ENCODE assay signal across 15 cellular contexts in genomic region chr7:70645876-70646336, GRCh38.
DNase-seq lines count a peak whose midpoint lies in the region; ATAC-seq, FAIRE-seq and TF ChIP-seq lines count a peak whose summit lies in the region.
"Had no signal": no experiment of that assay in that cellular context is flagged by ENCODE, and none has a peak within 500 bp of the region (broad histone marks: within the 10 kb centered on the region; RNA-seq: fewer than 3 reads in every experiment).

No MANE protein-coding gene starts in this region.

- no peaks in the 10 kb centered on the region for H3K9me3 Mint-ChIP-seq in CD4-positive, alpha-beta T cell
- H3K9me3 Mint-ChIP-seq: H9 had no signal

- H3K36me3 Mint-ChIP-seq in CD4-positive, alpha-beta T cell (ENCODE audit: low read depth) = no peaks in the 10 kb centered on the region

- peak; percentile 80 for FAIRE-seq in GM18507 (lab: Jason Lieb, UNC)
- FAIRE-seq: GM12891 had no signal

- TF ChIP-seq CTCF in CD4-positive, alpha-beta T cell (IDR thresholded peaks at IDR 0.05) = no peak

- no peak overlapping the region for H3K27ac Mint-ChIP-seq in CD4-positive, alpha-beta T cell
- H3K27ac Mint-ChIP-seq: H9 had no signal

- intact Hi-C loops in CD4-positive, alpha-beta T cell (cut with DNase I, micrococcal nuclease) = loop anchor here in 1 of 2 experiments (5.0 kb wide), 1 partner anchor 46 kb away; no protein-coding TSS in a partner anchor

- H3K27me3 ChIP-seq in CD4-positive, alpha-beta T cell (ENCODE audit: control insufficient read depth, insufficient read depth, low read length) = no peaks in the 10 kb centered on the region
- H3K27me3 ChIP-seq: Peyer's patch had no signal

- H3K4me3 Mint-ChIP-seq in CD4-positive, alpha-beta T cell = no peak overlapping the region
- H3K4me3 Mint-ChIP-seq: H9 had no signal

- DNase-seq in GM18507 (ENCODE audit: extremely low spot score, insufficient read length, low read depth) = no peak
- peak; percentile 5 for DNase-seq in cerebellar cortex (ENCODE audit: low spot score)
- DNase-seq in retina = peak; percentile 60
- no peak for DNase-seq in CD4-positive, alpha-beta T cell
- DNase-seq: COR-L47, H9, KBM-7, NCI-H1048, NCI-H187, Peyer's patch, Right ventricle myocardium superior had no signal

- CTCF ChIA-PET in CD4-positive, alpha-beta T cell (lab: Charles Lee) = no interaction called here

- peak; percentile 73 for ATAC-seq in HG03175 (IDR thresholded peaks at IDR 0.05; ENCODE audit: unreplicated experiment)
- no peak for ATAC-seq in HG02884 (IDR thresholded peaks at IDR 0.05; ENCODE audit: unreplicated experiment)
- no peak for ATAC-seq in HG03108 (IDR thresholded peaks at IDR 0.05; ENCODE audit: unreplicated experiment)
- ATAC-seq in CD4-positive, alpha-beta T cell (ENCODE audit: poor library complexity) = no peak

- H3K4me1 Mint-ChIP-seq in CD4-positive, alpha-beta T cell (ENCODE audit: low read depth) = peaks cover 18% of the 10 kb centered on the region

- POLR2A ChIA-PET in CD4-positive, alpha-beta T cell (lab: Charles Lee) = no interaction called here

- no peak overlapping the region for H3K27ac ChIP-seq in CD4-positive, alpha-beta T cell (ENCODE audit: low read depth, low read length)
- H3K27ac ChIP-seq: Peyer's patch had no signal

- H3K27me3 Mint-ChIP-seq in CD4-positive, alpha-beta T cell = no peaks in the 10 kb centered on the region

- no peaks in the 10 kb centered on the region for H3K9me3 ChIP-seq in CD4-positive, alpha-beta T cell (ENCODE audit: control insufficient read depth, low read length)
- H3K9me3 ChIP-seq: Peyer's patch had no signal

Comparison
In these comparisons a context has a peak if more than half of its experiments do, and no peak if none do; other contexts are left out.
1. DNase-seq: peak in cerebellar cortex (single experiment) and retina (single experiment); none in GM18507 (single experiment) and CD4-positive, alpha-beta T cell (0 of 10).